Comparison of ENCODE assay signal across 10 cellular contexts in genomic region chr10:35387768-35388167, GRCh38. TPM values are rescaled to one million over a fixed set of nuclear protein-coding genes. Genes with fewer than 3 reads are reported as not detected.
A peak's percentile ranks its signal among the peaks of the same experiment; 100 is the strongest.
DNase-seq lines count a peak whose midpoint lies in the region; ATAC-seq, FAIRE-seq and TF ChIP-seq lines count a peak whose summit lies in the region.
"Had no signal": no experiment of that assay in that cellular context is flagged by ENCODE, and none has a peak within 500 bp of the region (broad histone marks: within the 10 kb centered on the region; RNA-seq: fewer than 3 reads in every experiment).

No MANE protein-coding gene starts in this region.

- H3K27ac Mint-ChIP-seq in type B pancreatic cell, result peak overlapping the region; percentile 49

- peaks cover 13% of the 10 kb centered on the region for H3K79me2 ChIP-seq in GM12878 (ENCODE audit: control insufficient read depth, insufficient read depth, low read length)

- FAIRE-seq in GM12878 (lab: Jason Lieb, UNC), result no peak
- FAIRE-seq: H1 had no signal

- RAD21 ChIA-PET in GM12878 (lab: Charles Lee; ENCODE audit: unreplicated experiment), result no interaction called here

- BruUV-seq in GM12878 (replicated peaks; lab: Mats Ljungman, UMichigan), result no TSS peak

- SMC1A ChIA-PET in GM12878 (lab: Charles Lee; ENCODE audit: uncharacterized antibody, unreplicated experiment), result interaction anchor here (1.1 to 2.1 kb wide), 3 partner anchors 8 to 36 kb away, joined by 4 to 5 read pairs (median 4); no protein-coding TSS in a partner anchor

- intact Hi-C loops in heart left ventricle (cut with DNase I), result loop anchor here in 3 of 10 donors (5.0 to 10.0 kb wide), 3 partner anchors 50 to 60 kb away; partner anchors contain the start of gene CCNY (in 1 of the 3)
- intact Hi-C loops in Right ventricle myocardium superior (cut with DNase I), result loop anchor here (10.0 kb wide), 1 partner anchor 57 kb away; no protein-coding TSS in a partner anchor
- intact Hi-C loops in GM12878 (cut with micrococcal nuclease; ENCODE audit: unreplicated experiment), result no loop called here

- H3K4me3 ChIP-seq in heart left ventricle (no peak overlapping the region), GM12878 (no peak overlapping the region; the same call in 1 of the 2 replicates), SJCRH30 (no peak overlapping the region)

- H2AFZ ChIP-seq in GM12878 (ENCODE audit: control insufficient read depth, low read depth, low read length), result no peak overlapping the region
- H2AFZ ChIP-seq: parathyroid adenoma had no signal

- DNase-seq in heart left ventricle (no peak), Right ventricle myocardium superior (no peak), GM12878 (ENCODE audit: low read depth, low spot score) (peak; percentile 50), type B pancreatic cell (ENCODE audit: extremely low spot score, unreplicated experiment) (no peak), SJCRH30 (no peak)
- no peak for DNase-seq in activated CD4-positive, alpha-beta T cell treated with anti-CD3 and anti-CD28 coated beads for 48 hours

- peak overlapping the region in 11 of 12 donors; percentile 6 to 84 (median 61) for H3K27ac ChIP-seq in heart left ventricle
- H3K27ac ChIP-seq in GM12878 (ENCODE audit: control insufficient read depth, insufficient read depth), result peak overlapping the region; percentile 20; the same call in 1 of the 2 replicates
- no peak overlapping the region for H3K27ac ChIP-seq in SJCRH30
- H3K27ac ChIP-seq: parathyroid adenoma had no signal

- peaks cover 3% of the 10 kb centered on the region for H3K36me3 Mint-ChIP-seq in type B pancreatic cell

- H3K4me3 Mint-ChIP-seq in type B pancreatic cell, result no peak overlapping the region

- CTCF ChIA-PET in GM12878 (lab: Yijun Ruan, JAX), result interaction anchor here (1.1 kb wide), 1 partner anchor 8 kb away, joined by 3 read pairs; no protein-coding TSS in a partner anchor

- POLR2A ChIA-PET in GM12878 (lab: Charles Lee), result interaction anchor here (0.6 kb wide), 1 partner anchor 155 kb away, joined by 5 read pairs; no protein-coding TSS in a partner anchor

- H3K36me3 ChIP-seq in heart left ventricle (no peaks in the 10 kb centered on the region), GM12878 (ENCODE audit: control insufficient read depth in 2 of 2, insufficient read depth in 2 of 2, low read length in 1 of 2) (no peaks in the 10 kb centered on the region; a peak in 1 of 4 replicates), SJCRH30 (0 out of 2 replicates have a peak, but pooled peaks cover 2% of the 10 kb centered on the region)

- H3K9me3 ChIP-seq in heart left ventricle (peaks cover 0 to 24% (median 8%) of the 10 kb centered on the region in 12 donors), GM12878 (replicated peaks; ENCODE audit: control insufficient read depth, insufficient read depth, low read length) (peaks cover 3% of the 10 kb centered on the region; the same call in 2 of the 3 replicates), SJCRH30 (replicated peaks) (no peaks in the 10 kb centered on the region; the same call in 1 of the 2 replicates)

- in situ Hi-C loops in GM12878 (cut with MboI), result no loop called here

- WGBS in heart left ventricle, 4 donors, result 50 to 74% (median 64%) methylated on average over 2 of the region's 2 CpGs
- WGBS in GM12878 (ENCODE audit: insufficient coverage, insufficient replicate concordance, low lambda C conversion rate, missing lambda C conversion rate), result 48% methylated on average over 2 of the region's 2 CpGs

- ATAC-seq in heart left ventricle, result peak in 2 of 4 donors; percentile 21 to 31
- ATAC-seq in Right ventricle myocardium superior (ENCODE audit: poor library complexity), result no peak
- peak; percentile 86 for ATAC-seq in HG03064 (IDR thresholded peaks at IDR 0.05; ENCODE audit: low read depth, unreplicated experiment)
- ATAC-seq in GM12878, result peak; percentile 90
- no peak for ATAC-seq in GM21381 (IDR thresholded peaks at IDR 0.05; ENCODE audit: unreplicated experiment)

- TF ChIP-seq EP300 in GM12878 (IDR thresholded peaks at IDR 0.05; ENCODE audit: borderline replicate concordance in 1 of 2, control insufficient read depth in 1 of 2, low read depth in 2 of 2, low read length in 2 of 2), result no peak

- no peaks in the 10 kb centered on the region for H3K27me3 ChIP-seq in heart left ventricle
- H3K27me3 ChIP-seq in GM12878 (replicated peaks in 1 of 2; ENCODE audit: control insufficient read depth in 2 of 2, insufficient read depth in 2 of 2, low read length in 1 of 2), result no peaks in the 10 kb centered on the region
- no peaks in the 10 kb centered on the region for H3K27me3 ChIP-seq in SJCRH30

- H3K4me1 ChIP-seq in heart left ventricle, result peaks cover 13 to 90% (median 59%) of the 10 kb centered on the region in 12 donors
- H3K4me1 ChIP-seq in GM12878 (ENCODE audit: control insufficient read depth, insufficient read depth, low read length), result peaks cover 12% of the 10 kb centered on the region
- H3K4me1 ChIP-seq in SJCRH30, result no peaks in the 10 kb centered on the region
- H3K4me1 ChIP-seq: parathyroid adenoma had no signal

- no peak for TF ChIP-seq CTCF in heart left ventricle (IDR thresholded peaks at IDR 0.05)
- TF ChIP-seq CTCF in GM12878 (IDR thresholded peaks at IDR 0.05 in 2 of 3, conservative IDR thresholded peaks at IDR 0.05 in 1 of 3; ENCODE audit: control insufficient read depth in 2 of 3, extremely low read depth in 1 of 3, insufficient read depth in 1 of 3, low read depth in 3 of 3, low read length in 3 of 3), result no peak
- no peak for TF ChIP-seq CTCF in type B pancreatic cell (conservative IDR thresholded peaks at IDR 0.05)

- peaks cover 6% of the 10 kb centered on the region for H3K9me3 Mint-ChIP-seq in type B pancreatic cell

- TF ChIP-seq RAD21 in GM12878 (IDR thresholded peaks at IDR 0.05; ENCODE audit: insufficient read depth, low read depth, low read length), result no peak

- H3K9ac ChIP-seq in GM12878 (ENCODE audit: control insufficient read depth, insufficient read depth, low read length), result no peak overlapping the region
- H3K9ac ChIP-seq: parathyroid adenoma had no signal

- no peaks in the 10 kb centered on the region for H4K20me1 ChIP-seq in GM12878 (ENCODE audit: control insufficient read depth, insufficient read depth)

- H3K4me2 ChIP-seq in GM12878 (ENCODE audit: control insufficient read depth, insufficient read depth), result 0 out of 2 replicates have a peak overlapping the region, but pooled peaks have one; percentile 7

- TF ChIP-seq POLR2A in heart left ventricle (IDR thresholded peaks at IDR 0.05), result no peak
- no peak for TF ChIP-seq POLR2A in GM12878 (IDR thresholded peaks at IDR 0.05; ENCODE audit: low read depth, low read length)

- H3K27me3 Mint-ChIP-seq in type B pancreatic cell, result no peaks in the 10 kb centered on the region

- peaks cover 23% of the 10 kb centered on the region for H3K4me1 Mint-ChIP-seq in type B pancreatic cell (ENCODE audit: unreplicated experiment)

TF ChIP-seq in GM12878, 131 proteins besides CTCF, POLR2A, EP300 and RAD21 (continues in another document):
- no peak for TF ChIP-seq ZBTB11 (CRISPR knock-in tag; IDR thresholded peaks at IDR 0.05)
- no peak for TF ChIP-seq KLF5 (IDR thresholded peaks at IDR 0.05; ENCODE audit: partially characterized antibody)
- TF ChIP-seq TCF12 (IDR thresholded peaks at IDR 0.05; ENCODE audit: low read depth, low read length), result no peak

RNA-seq across cellular contexts. Expression of gene CCNY, which starts 51.5 kb away (rescaled TPM):
- 100 to 1,000 TPM in 1 of 9 donors, 10 to 100 TPM in 8; 39.7 to 106 (median 81.6) TPM for total RNA-seq in heart left ventricle
- 10 to 100 TPM; 26.4 to 38.6 TPM for polyA plus RNA-seq in heart left ventricle
- 92.7 TPM for total RNA-seq in Right ventricle myocardium superior
- 18.2 and 19.4 TPM in 2 replicates for total RNA-seq in GM12878 (2013; cell fraction: nucleolus; rRNA removed)
- 26.8 and 28.1 TPM in 2 replicates for total RNA-seq in GM12878 (2014; rRNA removed)
- 23.6 and 25.3 TPM in 2 replicates for total RNA-seq in GM12878 (2014; rRNA removed; fragmentation: Illumina TruSeq; extraction: Trizol)
- total RNA-seq in GM12878 (2021), result 47.8 and 50.0 TPM in 2 replicates
- polyA plus RNA-seq in GM12878 (2011; ENCODE audit: low read depth), result 13.3 TPM
- 47.3 and 47.9 TPM in 2 replicates for polyA plus RNA-seq in GM12878 (2011; rRNA removed)
- polyA plus RNA-seq in GM12878 (2011; cell fraction: cytosol; rRNA removed), result 21.0 and 23.0 TPM in 2 replicates
- 10.0 and 14.8 TPM in 2 replicates for polyA plus RNA-seq in GM12878 (2011; cell fraction: nucleus; rRNA removed)
- polyA plus RNA-seq in GM12878 (2012), result 22.2 and 22.7 TPM in 2 replicates
- 43.9 and 48.5 TPM in 2 replicates for polyA plus RNA-seq in GM12878 (2014; fragmentation: Illumina TruSeq; extraction: Trizol)
- polyA plus RNA-seq in GM12878 (2014; fragmentation: Nextera tagmentation; extraction: Ambion mirVana), result 1 to 10 TPM; 6.5 to 7.7 TPM
- polyA plus RNA-seq in GM12878 (2014; rRNA removed), result 29.6 and 34.2 TPM in 2 replicates
- 1 to 10 TPM; 3.6 to 5.0 TPM for polyA plus RNA-seq in GM12878 (2016; fragmentation: Nextera tagmentation; extraction: Ambion mirVana)
- 59.8 and 67.7 TPM in 2 replicates for polyA minus RNA-seq in GM12878 (2011; rRNA and poly(A)+ RNA removed)
- polyA minus RNA-seq in GM12878 (2011; cell fraction: cytosol; rRNA and poly(A)+ RNA removed), result 8.8 and 17.6 TPM in 2 replicates
- 7.0 and 12.2 TPM in 2 replicates for polyA minus RNA-seq in GM12878 (2011; cell fraction: nucleus; rRNA and poly(A)+ RNA removed)
- total RNA-seq in type B pancreatic cell (ENCODE audit: low replicate concordance), result 74.6 and 81.6 TPM in 2 replicates
- 42.6 and 47.2 TPM in 2 replicates for total RNA-seq in SJCRH30 (2014; rRNA removed; shearing (Covaris generic))

Comparison
In these comparisons a context has a peak if more than half of its experiments do, and no peak if none do; other contexts are left out.
1. ATAC-seq: peak in HG03064 (single experiment) and GM12878 (single experiment); none in Right ventricle myocardium superior (single experiment) and GM21381 (single experiment).